20 cellular contexts compared by ENCODE assay signal in genomic region chr9:115328677-115329076, GRCh38.
A peak's percentile ranks its signal among the peaks of the same experiment; 100 is the strongest.
DNase-seq lines count a peak whose midpoint lies in the region; ATAC-seq and TF ChIP-seq lines count a peak whose summit lies in the region.
"Had no signal": no experiment of that assay in that cellular context is flagged by ENCODE, and none has a peak within 500 bp of the region (broad histone marks: within the 10 kb centered on the region; RNA-seq: fewer than 3 reads in every experiment).

No MANE protein-coding gene starts in this region.

- no peak overlapping the region for H3K4me3 Mint-ChIP-seq in chondrocyte (ENCODE audit: unreplicated experiment)
- no peak overlapping the region for H3K4me3 Mint-ChIP-seq in nephron
- H3K4me3 Mint-ChIP-seq in GM23338 = no peak overlapping the region
- H3K4me3 Mint-ChIP-seq: CD4-positive, alpha-beta T cell; IgD-negative memory B cell had no signal

- H3K27me3 Mint-ChIP-seq in chondrocyte (ENCODE audit: low read depth) = no peaks in the 10 kb centered on the region
- H3K27me3 Mint-ChIP-seq in nephron (ENCODE audit: low read depth) = no peaks in the 10 kb centered on the region
- H3K27me3 Mint-ChIP-seq in GM23338 (ENCODE audit: insufficient read depth, low read depth, poor library complexity) = peaks cover 2% of the 10 kb centered on the region
- H3K27me3 Mint-ChIP-seq: IgD-negative memory B cell had no signal

- H3K27ac ChIP-seq in tibial artery = peak overlapping the region; percentile 50 to 68
- H3K27ac ChIP-seq in GM23338 (ENCODE audit: low read depth) = no peak overlapping the region
- no peak overlapping the region for H3K27ac ChIP-seq in foreskin keratinocyte
- H3K27ac ChIP-seq in smooth muscle cell (ENCODE audit: low read depth) = no peak overlapping the region
- H3K27ac ChIP-seq: BLaER1 had no signal

- no peak overlapping the region for H3K9ac ChIP-seq in smooth muscle cell (ENCODE audit: low read depth)
- H3K9ac ChIP-seq: BLaER1 had no signal

- H3K4me1 ChIP-seq in tibial artery (peaks cover 0 to 35% (median 19%) of the 10 kb centered on the region in 4 donors), GM23338 (ENCODE audit: insufficient read depth) (no peaks in the 10 kb centered on the region), foreskin keratinocyte (no peaks in the 10 kb centered on the region), smooth muscle cell (ENCODE audit: low read depth) (no peaks in the 10 kb centered on the region)
- H3K4me1 ChIP-seq: HAP-1 had no signal

- no peak overlapping the region for H3K4me3 ChIP-seq in tibial artery
- no peak overlapping the region for H3K4me3 ChIP-seq in GM23338
- no peak overlapping the region for H3K4me3 ChIP-seq in smooth muscle cell
- H3K4me3 ChIP-seq: BLaER1, HAP-1 had no signal

- H2AFZ ChIP-seq in GM23338 = no peak overlapping the region
- no peak overlapping the region for H2AFZ ChIP-seq in smooth muscle cell (ENCODE audit: low read depth)

- no peak for TF ChIP-seq CTCF in chondrocyte (IDR thresholded peaks at IDR 0.05)
- no peak for TF ChIP-seq CTCF in nephron (IDR thresholded peaks at IDR 0.05; ENCODE audit: unreplicated experiment in 3 of 3)
- no peak for TF ChIP-seq CTCF in tibial artery (IDR thresholded peaks at IDR 0.05)
- no peak for TF ChIP-seq CTCF in GM23338 (conservative IDR thresholded peaks at IDR 0.05; ENCODE audit: low read depth in 2 of 2)
- TF ChIP-seq CTCF in foreskin keratinocyte (conservative IDR thresholded peaks at IDR 0.05) = no peak
- TF ChIP-seq CTCF in smooth muscle cell (IDR thresholded peaks at IDR 0.05; ENCODE audit: borderline replicate concordance, insufficient read depth, poor library complexity, severe bottlenecking) = no peak

- H4K20me1 ChIP-seq in GM23338 (replicated peaks; ENCODE audit: insufficient read depth) (no peaks in the 10 kb centered on the region), smooth muscle cell (ENCODE audit: low read depth) (no peaks in the 10 kb centered on the region)
- H4K20me1 ChIP-seq: BLaER1 had no signal

- H3K79me2 ChIP-seq in GM23338 (replicated peaks; ENCODE audit: insufficient read depth) = no peaks in the 10 kb centered on the region
- no peaks in the 10 kb centered on the region for H3K79me2 ChIP-seq in smooth muscle cell (ENCODE audit: low read depth)

- ATAC-seq in GM23338 (no peak), foreskin keratinocyte (no peak)

- intact Hi-C loops in tibial artery (cut with DNase I; ENCODE audit: low total_unique reads) = no loop called here

- H3K9me3 ChIP-seq in tibial artery (no peaks in the 10 kb centered on the region), smooth muscle cell (replicated peaks; ENCODE audit: low read depth) (no peaks in the 10 kb centered on the region)
- H3K9me3 ChIP-seq: BLaER1, Caco-2, HAP-1 had no signal

- no peaks in the 10 kb centered on the region for H3K36me3 Mint-ChIP-seq in chondrocyte (ENCODE audit: low read depth)
- no peaks in the 10 kb centered on the region for H3K36me3 Mint-ChIP-seq in nephron (ENCODE audit: low read depth)
- H3K36me3 Mint-ChIP-seq in GM23338 (ENCODE audit: low read depth) = no peaks in the 10 kb centered on the region; the same call in 1 of the 3 replicates
- H3K36me3 Mint-ChIP-seq: IgD-negative memory B cell had no signal

- no peaks in the 10 kb centered on the region for H3K27me3 ChIP-seq in tibial artery
- no peaks in the 10 kb centered on the region for H3K27me3 ChIP-seq in GM23338 (ENCODE audit: insufficient read depth)
- no peaks in the 10 kb centered on the region for H3K27me3 ChIP-seq in foreskin keratinocyte
- no peaks in the 10 kb centered on the region for H3K27me3 ChIP-seq in smooth muscle cell (ENCODE audit: low read depth)
- H3K27me3 ChIP-seq: BLaER1 had no signal

- H3K4me1 Mint-ChIP-seq in chondrocyte (ENCODE audit: low read depth) = peaks cover 26% of the 10 kb centered on the region
- H3K4me1 Mint-ChIP-seq in nephron = peaks cover 13% of the 10 kb centered on the region
- H3K4me1 Mint-ChIP-seq in GM23338 = no peaks in the 10 kb centered on the region
- H3K4me1 Mint-ChIP-seq: IgD-negative memory B cell had no signal

- peaks cover 6% of the 10 kb centered on the region; the same call in 1 of the 2 replicates for H3K9me2 ChIP-seq in GM23338 (ENCODE audit: insufficient read depth)

- peak; percentile 54 for DNase-seq in NCI-H69 (lab: John Stamatoyannopoulos, UW)
- DNase-seq in chondrocyte (ENCODE audit: low spot score) = no peak
- DNase-seq in tibial artery = no peak
- no peak for DNase-seq in GM23338 (ENCODE audit: low spot score)
- DNase-seq in foreskin keratinocyte = no peak
- DNase-seq in NCI-H2107 (lab: John Stamatoyannopoulos, UW) = no peak
- DNase-seq in smooth muscle cell (lab: John Stamatoyannopoulos, UW; ENCODE audit: unreplicated experiment) = no peak
- DNase-seq: Caco-2; CD4-positive, alpha-beta T cell; DMS 273 treated with DMSO at 0.1 percent for 48 hours; DMS79 treated with DMSO at 0.1 percent for 48 hours; MV-4-11; NCI-H1105 treated with DMSO at 0.1 percent for 48 hours; NCI-H2081 treated with DMSO at 0.1 percent for 48 hours; NCI-H774; NK-92 treated with Interleukin-12 subunit alpha and Interleukin-12 subunit beta, amount 100 ng/mL, for 24 hours had no signal

- H3F3A ChIP-seq in GM23338 (replicated peaks; ENCODE audit: low read depth) = no peaks in the 10 kb centered on the region
- H3F3A ChIP-seq in smooth muscle cell (ENCODE audit: low read depth) = peaks cover 5% of the 10 kb centered on the region

- H3K9me3 Mint-ChIP-seq in chondrocyte (ENCODE audit: low read depth) = no peaks in the 10 kb centered on the region
- no peaks in the 10 kb centered on the region for H3K9me3 Mint-ChIP-seq in nephron
- no peaks in the 10 kb centered on the region for H3K9me3 Mint-ChIP-seq in GM23338
- H3K9me3 Mint-ChIP-seq: CD4-positive, alpha-beta T cell; IgD-negative memory B cell had no signal

- no peaks in the 10 kb centered on the region for H3K36me3 ChIP-seq in tibial artery
- H3K36me3 ChIP-seq in GM23338 (ENCODE audit: insufficient read depth) = no peaks in the 10 kb centered on the region
- no peaks in the 10 kb centered on the region for H3K36me3 ChIP-seq in smooth muscle cell (ENCODE audit: low read depth)
- H3K36me3 ChIP-seq: BLaER1, HAP-1 had no signal

- peak overlapping the region; percentile 65 for H3K27ac Mint-ChIP-seq in chondrocyte (ENCODE audit: unreplicated experiment)
- peak overlapping the region; percentile 8 to 68 (median 39) for H3K27ac Mint-ChIP-seq in nephron
- no peak overlapping the region for H3K27ac Mint-ChIP-seq in GM23338
- H3K27ac Mint-ChIP-seq: CD4-positive, alpha-beta T cell; IgD-negative memory B cell had no signal

- no peak overlapping the region for H3K4me2 ChIP-seq in GM23338
- H3K4me2 ChIP-seq in smooth muscle cell = no peak overlapping the region
- H3K4me2 ChIP-seq: BLaER1 had no signal

TF ChIP-seq in GM23338, 12 proteins besides CTCF, POLR2A, EP300 and RAD21:
- TF ChIP-seq REST (IDR thresholded peaks at IDR 0.05; ENCODE audit: unreplicated experiment) (no peak), POLR2AphosphoS5 (IDR thresholded peaks at IDR 0.05; ENCODE audit: low read depth) (no peak), ZNF114 (CRISPR knock-in tag; IDR thresholded peaks at IDR 0.05) (no peak)

Comparison
In these comparisons a context has a peak if more than half of its experiments do, and no peak if none do; other contexts are left out.
1. H3K27ac ChIP-seq: peak in tibial artery (2 of 2); none in GM23338 (single experiment), foreskin keratinocyte (single experiment) and smooth muscle cell (single experiment).